Comparison of ENCODE assay signal across 8 cellular contexts in genomic region chr6:106141441-106142237, GRCh38. TPM values are rescaled to one million over a fixed set of nuclear protein-coding genes. Genes with fewer than 3 reads are reported as not detected.
DNase-seq lines count a peak whose midpoint lies in the region; ATAC-seq lines count a peak whose summit lies in the region.

No MANE protein-coding gene starts in this region.

- no peaks in the 10 kb centered on the region for H3K27me3 Mint-ChIP-seq in activated CD4-positive, alpha-beta T cell treated with anti-CD3 and anti-CD28 coated beads, Interleukin-2, amount 10 ng/mL, durations not matched to agents 24 days and 14 days
- peaks cover 3 to 33% (median 11%) of the 10 kb centered on the region in 5 donors for H3K27me3 Mint-ChIP-seq in naive thymus-derived CD8-positive, alpha-beta T cell

- DNase-seq in activated CD4-positive, alpha-beta T cell treated with anti-CD3 and anti-CD28 coated beads, Interleukin-2, amount 10 ng/mL, durations not matched to agents 24 days and 14 days = peak; percentile 85
- DNase-seq in naive thymus-derived CD8-positive, alpha-beta T cell = peak in 3 of 10 donors; percentile 41 to 51 (median 44)
- DNase-seq in Right ventricle myocardium superior = no peak
- DNase-seq in DMS79 (lab: John Stamatoyannopoulos, UW) = no peak
- DNase-seq in head of caudate nucleus = no peak
- DNase-seq in COLO668 (lab: John Stamatoyannopoulos, UW; ENCODE audit: unreplicated experiment) = no peak

- no peaks in the 10 kb centered on the region for H3K9me3 Mint-ChIP-seq in activated CD4-positive, alpha-beta T cell treated with anti-CD3 and anti-CD28 coated beads, Interleukin-2, amount 10 ng/mL, durations not matched to agents 24 days and 14 days
- no peaks in the 10 kb centered on the region for H3K9me3 Mint-ChIP-seq in naive thymus-derived CD8-positive, alpha-beta T cell

- peaks cover 51% of the 10 kb centered on the region for H3K4me1 Mint-ChIP-seq in activated CD4-positive, alpha-beta T cell treated with anti-CD3 and anti-CD28 coated beads, Interleukin-2, amount 10 ng/mL, durations not matched to agents 24 days and 14 days
- H3K4me1 Mint-ChIP-seq in naive thymus-derived CD8-positive, alpha-beta T cell = peaks cover 27 to 43% (median 35%) of the 10 kb centered on the region in 4 donors

- peak overlapping the region; percentile 96 for H3K27ac Mint-ChIP-seq in activated CD4-positive, alpha-beta T cell treated with anti-CD3 and anti-CD28 coated beads, Interleukin-2, amount 10 ng/mL, durations not matched to agents 24 days and 14 days
- H3K27ac Mint-ChIP-seq in naive thymus-derived CD8-positive, alpha-beta T cell = peak overlapping the region in 8 of 10 donors; percentile 2 to 86 (median 45)

- POLR2A ChIA-PET in naive thymus-derived CD8-positive, alpha-beta T cell (lab: Charles Lee) = interaction anchor here (1.0 kb wide), 1 partner anchor 25 kb away, joined by 3 read pairs; no protein-coding TSS in a partner anchor

- H3K36me3 Mint-ChIP-seq in activated CD4-positive, alpha-beta T cell treated with anti-CD3 and anti-CD28 coated beads, Interleukin-2, amount 10 ng/mL, durations not matched to agents 24 days and 14 days (ENCODE audit: low read depth) = no peaks in the 10 kb centered on the region
- H3K36me3 Mint-ChIP-seq in naive thymus-derived CD8-positive, alpha-beta T cell = no peaks in the 10 kb centered on the region

- intact Hi-C loops in activated CD4-positive, alpha-beta T cell treated with anti-CD3 and anti-CD28 coated beads, Interleukin-2, amount 10 ng/mL, durations not matched to agents 24 days and 14 days (cut with micrococcal nuclease) = loop anchor here (1.0 to 2.0 kb wide), 5 partner anchors 23 to 45 kb away; no protein-coding TSS in a partner anchor
- intact Hi-C loops in Right ventricle myocardium superior (cut with DNase I) = no loop called here
- intact Hi-C loops in head of caudate nucleus (cut with DNase I) = no loop called here

- ATAC-seq in GM19043 (IDR thresholded peaks at IDR 0.05; ENCODE audit: low read depth, unreplicated experiment) (peak; percentile 66), HG03045 (IDR thresholded peaks at IDR 0.05; ENCODE audit: unreplicated experiment) (peak; percentile 78), Right ventricle myocardium superior (ENCODE audit: poor library complexity) (no peak)
- peak; percentile 74 to 75 for ATAC-seq in naive thymus-derived CD8-positive, alpha-beta T cell

- H3K4me3 Mint-ChIP-seq in activated CD4-positive, alpha-beta T cell treated with anti-CD3 and anti-CD28 coated beads, Interleukin-2, amount 10 ng/mL, durations not matched to agents 24 days and 14 days = peak overlapping the region; percentile 76
- H3K4me3 Mint-ChIP-seq in naive thymus-derived CD8-positive, alpha-beta T cell = peak overlapping the region; percentile 12 to 80 (median 60)

RNA-seq across cellular contexts. Expression of gene PRDM1, which starts 55.5 kb away (rescaled TPM):
- total RNA-seq in activated CD4-positive, alpha-beta T cell treated with anti-CD3 and anti-CD28 coated beads, Interleukin-2, amount 10 ng/mL, durations not matched to agents 24 days and 14 days = 35.9 and 37.4 TPM in 2 replicates
- total RNA-seq in naive thymus-derived CD8-positive, alpha-beta T cell = under 1 TPM; 0.58 to 0.94 TPM
- polyA plus RNA-seq in naive thymus-derived CD8-positive, alpha-beta T cell = 10 to 100 TPM in 1 of 3 donors, 1 to 10 TPM in 1, under 1 TPM in 1; 0.35 to 15.6 (median 1.6) TPM
- total RNA-seq in Right ventricle myocardium superior = 1.1 TPM

Comparison
In these comparisons a context has a peak if more than half of its experiments do, and no peak if none do; other contexts are left out.
1. RNA of gene PRDM1, which starts 55.5 kb away (total RNA-seq): 35.9 to 37.4 TPM in activated CD4-positive, alpha-beta T cell treated with anti-CD3 and anti-CD28 coated beads, Interleukin-2, amount 10 ng/mL, durations not matched to agents 24 days and 14 days; 1.1 TPM in Right ventricle myocardium superior (single experiment) and 0.58 to 0.94 TPM in naive thymus-derived CD8-positive, alpha-beta T cell; every median in the first group is over 10 times any median in the second.